In genomic region chr2:131361773-131362172, GRCh38 we compare ENCODE assay signal across 12 cellular contexts. TPM values are rescaled to one million over a fixed set of nuclear protein-coding genes. Genes with fewer than 3 reads are reported as not detected.
DNase-seq lines count a peak whose midpoint lies in the region; ATAC-seq and TF ChIP-seq lines count a peak whose summit lies in the region.
"Not testable (repeated sequence)": the region's sequence is repeated elsewhere in the genome, so short reads cannot be mapped to it uniquely, and the experiment has no call there.
"Had no signal": no experiment of that assay in that cellular context is flagged by ENCODE, and none has a peak within 500 bp of the region (broad histone marks: within the 10 kb centered on the region; RNA-seq: fewer than 3 reads in every experiment).

No MANE protein-coding gene starts in this region.

- peak; percentile 14 for DNase-seq in Jurkat, Clone E6-1 (ENCODE audit: low read depth, low spot score)
- DNase-seq in NCI-H510A (lab: John Stamatoyannopoulos, UW), result peak; percentile 2
- not testable (repeated sequence) for DNase-seq in Panc1 (ENCODE audit: low read depth, low spot score); activated CD8-positive, alpha-beta T cell treated with anti-CD3 and anti-CD28 coated beads for 36 hours; foreskin keratinocyte; nephron progenitor cell; retinal pigment epithelial cell (ENCODE audit: low read depth)

- not testable (repeated sequence) for H3K27ac Mint-ChIP-seq in activated CD8-positive, alpha-beta T cell treated with anti-CD3 and anti-CD28 coated beads for 36 hours; nephron progenitor cell

- intact Hi-C loops in Panc1 (cut with micrococcal nuclease; ENCODE audit: unreplicated experiment); activated CD8-positive, alpha-beta T cell treated with anti-CD3 and anti-CD28 coated beads for 36 hours (cut with micrococcal nuclease): not testable (repeated sequence)

- POLR2A ChIA-PET in Panc1 (lab: Charles Lee); activated CD8-positive, alpha-beta T cell treated with anti-CD3 and anti-CD28 coated beads for 36 hours (lab: Charles Lee): not testable (repeated sequence)

- not testable (repeated sequence) for H3K4me3 Mint-ChIP-seq in activated CD8-positive, alpha-beta T cell treated with anti-CD3 and anti-CD28 coated beads for 36 hours; nephron progenitor cell

- H3K9me3 ChIP-seq in Panc1 (ENCODE audit: control insufficient read depth, insufficient read depth, low read depth, low read length), result not testable (repeated sequence)

- not testable (repeated sequence) for H3K4me1 ChIP-seq in Panc1 (ENCODE audit: control insufficient read depth, insufficient read depth, low read length); foreskin keratinocyte

- CTCF ChIA-PET in Panc1 (lab: Charles Lee); activated CD8-positive, alpha-beta T cell treated with anti-CD3 and anti-CD28 coated beads for 36 hours (lab: Charles Lee): not testable (repeated sequence)

- H3K36me3 ChIP-seq in Panc1 (ENCODE audit: control insufficient read depth, insufficient read depth, low read length), result not testable (repeated sequence)

- H3K36me3 Mint-ChIP-seq in activated CD8-positive, alpha-beta T cell treated with anti-CD3 and anti-CD28 coated beads for 36 hours (ENCODE audit: low read depth); nephron progenitor cell (ENCODE audit: low read depth): not testable (repeated sequence)

- ATAC-seq in Panc1; activated CD8-positive, alpha-beta T cell treated with anti-CD3 and anti-CD28 coated beads for 36 hours; foreskin keratinocyte: not testable (repeated sequence)

- not testable (repeated sequence) for H3K4me1 Mint-ChIP-seq in activated CD8-positive, alpha-beta T cell treated with anti-CD3 and anti-CD28 coated beads for 36 hours (ENCODE audit: low read depth); nephron progenitor cell

- H3K27me3 Mint-ChIP-seq in activated CD8-positive, alpha-beta T cell treated with anti-CD3 and anti-CD28 coated beads for 36 hours, result peaks cover 34% of the 10 kb centered on the region
- peaks cover 89% of the 10 kb centered on the region for H3K27me3 Mint-ChIP-seq in nephron progenitor cell (ENCODE audit: low read depth, poor library complexity)

- BruUV-seq in Panc1 (replicated peaks; lab: Mats Ljungman, UMichigan), result not testable (repeated sequence)

- not testable (repeated sequence) for H3K27ac ChIP-seq in C4-2B; Panc1 (ENCODE audit: low read length); foreskin keratinocyte

- in situ Hi-C loops in Panc1 (cut with HindIII; ENCODE audit: low pct_unique_long_range_greater_than_20kb, low sequenced_read_pairs), result not testable (repeated sequence)

- TF ChIP-seq CTCF in C4-2B (conservative IDR thresholded peaks at IDR 0.05) (peak; percentile 22), Panc1 (IDR thresholded peaks at IDR 0.05) (peak; percentile 7; the same call in 1 of the 2 replicates), foreskin keratinocyte (conservative IDR thresholded peaks at IDR 0.05) (peak; percentile 10), nephron progenitor cell (IDR thresholded peaks at IDR 0.05) (peak; percentile 18), retinal pigment epithelial cell (conservative IDR thresholded peaks at IDR 0.05; ENCODE audit: low read depth, low read length) (peak; percentile 21)
- TF ChIP-seq CTCF in activated CD8-positive, alpha-beta T cell treated with anti-CD3 and anti-CD28 coated beads for 36 hours (IDR thresholded peaks at IDR 0.05), result peak; percentile 14

- not testable (repeated sequence) for H3K4me3 ChIP-seq in Jurkat, Clone E6-1 (ENCODE audit: low read length); Panc1 (ENCODE audit: low read depth in 2 of 2, low read length in 2 of 2); retinal pigment epithelial cell (ENCODE audit: low read length)

- not testable (repeated sequence) for H3K9me3 Mint-ChIP-seq in activated CD8-positive, alpha-beta T cell treated with anti-CD3 and anti-CD28 coated beads for 36 hours; nephron progenitor cell

- not testable (repeated sequence) for H3K27me3 ChIP-seq in Panc1 (ENCODE audit: control insufficient read depth, insufficient read depth, low read length)
- H3K27me3 ChIP-seq in foreskin keratinocyte, result peaks cover 28% of the 10 kb centered on the region

RNA-seq across cellular contexts. Expression of gene RAB6D, which starts 2.2 kb away (rescaled TPM):
- polyA plus RNA-seq in Jurkat, Clone E6-1 (2012; ENCODE audit: insufficient read depth, insufficient read length), result 0.73 TPM
- total RNA-seq in Panc1 (2021; ENCODE audit: unreplicated experiment), result not detected
- 2.0 TPM for polyA plus RNA-seq in Panc1 (2012; ENCODE audit: insufficient read length)
- total RNA-seq in activated CD8-positive, alpha-beta T cell treated with anti-CD3 and anti-CD28 coated beads for 36 hours, result not detected
- 0.07 TPM in 2 replicates for total RNA-seq in foreskin keratinocyte
- 0.03 TPM in 1 of 2 replicates, not detected in the other for polyA plus RNA-seq in foreskin keratinocyte
- total RNA-seq: A673; CD4-positive, CD25-positive, alpha-beta regulatory T cell; G401; GM12878 had no signal
